In genomic region chr2:208929489-208929864, GRCh38 we compare ENCODE assay signal across 17 cellular contexts.
DNase-seq lines count a peak whose midpoint lies in the region; TF ChIP-seq lines count a peak whose summit lies in the region.
"Had no signal": no experiment of that assay in that cellular context is flagged by ENCODE, and none has a peak within 500 bp of the region (broad histone marks: within the 10 kb centered on the region; RNA-seq: fewer than 3 reads in every experiment).

No MANE protein-coding gene starts in this region.

- no peak for TF ChIP-seq POLR2A in testis (IDR thresholded peaks at IDR 0.05)

- peaks cover 18% of the 10 kb centered on the region for H3K4me1 ChIP-seq in parathyroid adenoma
- no peaks in the 10 kb centered on the region for H3K4me1 ChIP-seq in testis

- BruUV-seq in Calu3 (replicated peaks; lab: Mats Ljungman, UMichigan), result no TSS peak

- no peak overlapping the region for H3K9ac ChIP-seq in parathyroid adenoma

- H3K9me3 Mint-ChIP-seq in Calu3 (ENCODE audit: low read depth, unreplicated experiment), result no peaks in the 10 kb centered on the region

- H3K27ac ChIP-seq in parathyroid adenoma, result peak overlapping the region; percentile 56
- H3K27ac ChIP-seq in testis, result no peak overlapping the region

- no peak for TF ChIP-seq CTCF in Calu3 (IDR thresholded peaks at IDR 0.05; ENCODE audit: unreplicated experiment)
- no peak for TF ChIP-seq CTCF in fibroblast of the aortic adventitia (IDR thresholded peaks at IDR 0.05; ENCODE audit: insufficient read depth, low read length)
- TF ChIP-seq CTCF in parathyroid adenoma (IDR thresholded peaks at IDR 0.05), result no peak
- no peak for TF ChIP-seq CTCF in testis (IDR thresholded peaks at IDR 0.05)

- H3K4me3 Mint-ChIP-seq in Calu3 (ENCODE audit: low read depth, unreplicated experiment), result peak overlapping the region; percentile 39
- H3K4me3 Mint-ChIP-seq: B cell; CD4-positive, alpha-beta memory T cell had no signal

- H3K4me1 Mint-ChIP-seq in Calu3 (ENCODE audit: low read depth, unreplicated experiment), result peaks cover 31% of the 10 kb centered on the region
- H3K4me1 Mint-ChIP-seq: B cell; CD4-positive, alpha-beta memory T cell; IgD-negative memory B cell had no signal

- H3K27ac Mint-ChIP-seq in Calu3 (ENCODE audit: unreplicated experiment), result peak overlapping the region; percentile 100
- H3K27ac Mint-ChIP-seq: B cell; CD4-positive, alpha-beta memory T cell; IgD-negative memory B cell had no signal

- no peaks in the 10 kb centered on the region for H3K27me3 ChIP-seq in parathyroid adenoma (ENCODE audit: control insufficient read depth, insufficient read depth, low read length)
- no peaks in the 10 kb centered on the region for H3K27me3 ChIP-seq in testis

- intact Hi-C loops in Calu3 (cut with micrococcal nuclease; ENCODE audit: unreplicated experiment) (no loop called here), testis (cut with DNase I; ENCODE audit: low total_unique reads) (no loop called here)

- H3K27me3 Mint-ChIP-seq in Calu3 (ENCODE audit: unreplicated experiment), result no peaks in the 10 kb centered on the region
- H3K27me3 Mint-ChIP-seq: B cell; CD4-positive, alpha-beta memory T cell; IgD-negative memory B cell had no signal

- CTCF ChIA-PET in Calu3 (lab: Charles Lee), result no interaction called here

- H3K36me3 ChIP-seq in parathyroid adenoma (ENCODE audit: control insufficient read depth, insufficient read depth, low read length), result no peaks in the 10 kb centered on the region
- no peaks in the 10 kb centered on the region for H3K36me3 ChIP-seq in testis (ENCODE audit: low read depth, missing control alignments)

- H3K36me3 Mint-ChIP-seq in Calu3 (ENCODE audit: insufficient read depth, unreplicated experiment), result peaks cover 11% of the 10 kb centered on the region
- H3K36me3 Mint-ChIP-seq: CD4-positive, alpha-beta memory T cell; IgD-negative memory B cell had no signal

- no peaks in the 10 kb centered on the region for H3K9me3 ChIP-seq in parathyroid adenoma (ENCODE audit: control insufficient read depth, low read length)
- H3K9me3 ChIP-seq in testis, result no peaks in the 10 kb centered on the region

- H3K4me2 ChIP-seq in parathyroid adenoma (ENCODE audit: low read length), result peak overlapping the region; percentile 42

- no peaks in the 10 kb centered on the region for H3K79me2 ChIP-seq in parathyroid adenoma

- DNase-seq in Calu3, result peak; percentile 43
- peak; percentile 1 for DNase-seq in fibroblast of the aortic adventitia (ENCODE audit: low read depth)
- DNase-seq in NCI-H2227 (lab: John Stamatoyannopoulos, UW; ENCODE audit: unreplicated experiment), result no peak
- no peak for DNase-seq in NCI-H1436 (lab: John Stamatoyannopoulos, UW)
- DNase-seq in testis, result no peak
- DNase-seq in effector CD8-positive, alpha-beta T cell (lab: John Stamatoyannopoulos, UW), result no peak
- DNase-seq: CD4-positive, alpha-beta memory T cell; DMS 273 treated with DMSO at 0.1 percent for 48 hours; H7; NCI-H226; NCI-H526 treated with DMSO at 0.1 percent for 48 hours; NK-92 treated with Interleukin-12 subunit alpha and Interleukin-12 subunit beta, amount 100 ng/mL, for 24 hours; PC-3 had no signal

- H3K4me3 ChIP-seq in fibroblast of the aortic adventitia (ENCODE audit: low read depth, low read length), result no peak overlapping the region
- no peak overlapping the region for H3K4me3 ChIP-seq in parathyroid adenoma (ENCODE audit: low read depth, low read length)
- H3K4me3 ChIP-seq in testis, result no peak overlapping the region

- WGBS in testis, 2 donors, result 87 to 94% methylated on average over 4 of the region's 4 CpGs

- peak overlapping the region; percentile 14 for H2AFZ ChIP-seq in parathyroid adenoma

TF ChIP-seq in PFSK-1, 5 proteins besides CTCF, POLR2A, EP300 and RAD21:
- TF ChIP-seq POLR2AphosphoS5 (IDR thresholded peaks at IDR 0.05; ENCODE audit: low read depth, low read length) (peak; percentile 47), TAF1 (IDR thresholded peaks at IDR 0.05; ENCODE audit: borderline replicate concordance, insufficient read depth, low read length) (no peak), SIN3A (IDR thresholded peaks at IDR 0.05; ENCODE audit: borderline replicate concordance, insufficient read depth, low read length) (no peak), FOXP2 (optimal IDR thresholded peaks at IDR 0.05; ENCODE audit: borderline replicate concordance, extremely low read depth, extremely low read length, insufficient read depth) (no peak)
- TF ChIP-seq, protein P1, sequence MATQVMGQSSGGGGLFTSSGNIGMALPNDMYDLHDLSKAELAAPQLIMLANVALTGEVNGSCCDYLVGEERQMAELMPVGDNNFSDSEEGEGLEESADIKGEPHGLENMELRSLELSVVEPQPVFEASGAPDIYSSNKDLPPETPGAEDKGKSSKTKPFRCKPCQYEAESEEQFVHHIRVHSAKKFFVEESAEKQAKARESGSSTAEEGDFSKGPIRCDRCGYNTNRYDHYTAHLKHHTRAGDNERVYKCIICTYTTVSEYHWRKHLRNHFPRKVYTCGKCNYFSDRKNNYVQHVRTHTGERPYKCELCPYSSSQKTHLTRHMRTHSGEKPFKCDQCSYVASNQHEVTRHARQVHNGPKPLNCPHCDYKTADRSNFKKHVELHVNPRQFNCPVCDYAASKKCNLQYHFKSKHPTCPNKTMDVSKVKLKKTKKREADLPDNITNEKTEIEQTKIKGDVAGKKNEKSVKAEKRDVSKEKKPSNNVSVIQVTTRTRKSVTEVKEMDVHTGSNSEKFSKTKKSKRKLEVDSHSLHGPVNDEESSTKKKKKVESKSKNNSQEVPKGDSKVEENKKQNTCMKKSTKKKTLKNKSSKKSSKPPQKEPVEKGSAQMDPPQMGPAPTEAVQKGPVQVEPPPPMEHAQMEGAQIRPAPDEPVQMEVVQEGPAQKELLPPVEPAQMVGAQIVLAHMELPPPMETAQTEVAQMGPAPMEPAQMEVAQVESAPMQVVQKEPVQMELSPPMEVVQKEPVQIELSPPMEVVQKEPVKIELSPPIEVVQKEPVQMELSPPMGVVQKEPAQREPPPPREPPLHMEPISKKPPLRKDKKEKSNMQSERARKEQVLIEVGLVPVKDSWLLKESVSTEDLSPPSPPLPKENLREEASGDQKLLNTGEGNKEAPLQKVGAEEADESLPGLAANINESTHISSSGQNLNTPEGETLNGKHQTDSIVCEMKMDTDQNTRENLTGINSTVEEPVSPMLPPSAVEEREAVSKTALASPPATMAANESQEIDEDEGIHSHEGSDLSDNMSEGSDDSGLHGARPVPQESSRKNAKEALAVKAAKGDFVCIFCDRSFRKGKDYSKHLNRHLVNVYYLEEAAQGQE (IDR thresholded peaks at IDR 0.05; ENCODE audit: insufficient read depth in 1 of 2, low read depth in 2 of 2, low read length in 2 of 2), result peak in 1 of 2 experiments; percentile 66; a peak in 1 of 4 replicates

Comparison
In these comparisons a context has a peak if more than half of its experiments do, and no peak if none do; other contexts are left out.
1. DNase-seq: peak in Calu3 (single experiment) and fibroblast of the aortic adventitia (single experiment); none in NCI-H2227 (single experiment), NCI-H1436 (single experiment), testis (single experiment) and effector CD8-positive, alpha-beta T cell (single experiment).